1 cellular context compared by ENCODE assay signal in genomic region chr5:173229381-173229959, GRCh38.
TF ChIP-seq lines count a peak whose summit lies in the region.

No MANE protein-coding gene starts in this region.

TF ChIP-seq in endothelial cell of umbilical vein, 7 proteins besides CTCF, POLR2A, EP300 and RAD21:
- TF ChIP-seq JUN (IDR thresholded peaks at IDR 0.05; ENCODE audit: borderline replicate concordance, insufficient read depth, insufficient read length, low read depth) (no peak), EZH2 (IDR thresholded peaks at IDR 0.05; ENCODE audit: borderline replicate concordance, low read depth, low read length, severe bottlenecking) (peak; percentile 48)
